Comparison of ENCODE assay signal across 11 cellular contexts in the genomic region with DNA sequence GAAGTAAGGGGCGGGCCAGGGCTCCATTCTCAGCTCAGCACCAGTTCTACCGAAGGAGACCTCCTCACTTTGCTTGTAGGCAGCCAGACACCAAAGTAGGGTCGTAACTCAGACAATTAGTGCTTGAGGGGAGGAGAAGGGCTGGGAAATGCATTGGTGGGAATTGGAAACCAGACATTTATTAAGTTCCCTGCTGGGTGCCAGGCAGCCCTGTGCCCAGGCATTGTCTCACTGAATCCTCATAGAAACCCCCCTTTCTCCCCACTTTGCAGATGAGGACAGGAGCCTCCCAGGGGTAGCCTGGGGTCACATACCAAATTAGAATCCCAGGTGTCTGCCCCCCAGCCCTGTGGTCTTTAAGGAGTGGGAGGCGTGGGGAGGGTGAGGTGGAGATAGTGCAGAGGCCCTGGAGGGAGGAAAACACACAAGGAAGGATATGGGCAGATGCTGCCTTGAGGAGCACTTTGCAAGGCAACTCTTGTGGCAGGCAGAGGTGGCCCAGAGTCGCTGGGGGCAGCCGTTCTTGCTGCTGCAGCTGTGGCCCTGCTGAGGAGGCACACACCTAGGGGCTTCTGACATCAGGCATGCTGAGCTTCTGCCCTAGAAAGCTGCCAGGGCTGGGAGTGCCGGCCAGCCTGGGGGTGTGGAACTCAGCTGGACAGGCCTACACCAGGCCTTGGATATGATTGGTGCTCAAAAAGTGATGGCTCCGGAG. TPM values are rescaled to one million over a fixed set of nuclear protein-coding genes. Genes with fewer than 3 reads are reported as not detected.
DNase-seq lines count a peak whose midpoint lies in the region; ATAC-seq and TF ChIP-seq lines count a peak whose summit lies in the region.
"Had no signal": no experiment of that assay in that cellular context is flagged by ENCODE, and none has a peak within 500 bp of the region (broad histone marks: within the 10 kb centered on the region; RNA-seq: fewer than 3 reads in every experiment).

No MANE protein-coding gene starts in this region.

- intact Hi-C loops in activated CD4-positive, alpha-beta T cell treated with anti-CD3 and anti-CD28 coated beads, Interleukin-2, amount 10 ng/mL, durations not matched to agents 24 days and 14 days (cut with micrococcal nuclease), result no loop called here

- H3K9ac ChIP-seq in H9 (ENCODE audit: extremely low read depth, insufficient read length, low read length), result no peak overlapping the region

- no peak overlapping the region for H2AFZ ChIP-seq in H9 (ENCODE audit: low read length)

- no peak overlapping the region for H3K18ac ChIP-seq in H9 (ENCODE audit: insufficient read length, low read depth, low read length)

- H2AK5ac ChIP-seq in H9 (ENCODE audit: insufficient read length, low read length), result no peak overlapping the region

- no peaks in the 10 kb centered on the region; the same call in 1 of the 2 replicates for H3K27me3 ChIP-seq in H9 (ENCODE audit: insufficient read depth, low read length)

- H3K4me1 ChIP-seq in HEK293 (ENCODE audit: control insufficient read depth, insufficient read depth, low read length), result no peaks in the 10 kb centered on the region
- no peaks in the 10 kb centered on the region for H3K4me1 ChIP-seq in H9 (ENCODE audit: insufficient read depth, low read length)

- H3K4me2 ChIP-seq in H9 (ENCODE audit: insufficient read depth, insufficient read length, low read length), result no peak overlapping the region

- no peak overlapping the region for H2BK20ac ChIP-seq in H9 (ENCODE audit: low read depth, low read length, poor library complexity, severe bottlenecking)

- no peaks in the 10 kb centered on the region for H3K23me2 ChIP-seq in H9 (ENCODE audit: insufficient read length, low read depth, low read length, poor library complexity, severe bottlenecking)

- H3K79me1 ChIP-seq in H9 (ENCODE audit: insufficient read depth, low read depth, low read length, poor library complexity, severe bottlenecking), result no peaks in the 10 kb centered on the region

- no peak overlapping the region for H2BK12ac ChIP-seq in H9 (ENCODE audit: insufficient read length, low read depth, low read length)

- CTCF ChIA-PET in HEK293 (lab: Yijun Ruan, JAX), result interaction anchor here (0.5 to 2.7 kb wide), 8 partner anchors 10 to 181 kb away, joined by 3 to 20 read pairs (median 4); no protein-coding TSS in a partner anchor

- peaks cover 4 to 23% of the 10 kb centered on the region in 2 experiments for H3K4me1 Mint-ChIP-seq in H9
- peaks cover 7% of the 10 kb centered on the region for H3K4me1 Mint-ChIP-seq in activated CD4-positive, alpha-beta T cell treated with anti-CD3 and anti-CD28 coated beads, Interleukin-2, amount 10 ng/mL, durations not matched to agents 24 days and 14 days

- no peak overlapping the region for H4K8ac ChIP-seq in H9 (replicated peaks; ENCODE audit: insufficient read length, low read depth, low read length)

- no peak overlapping the region for H3K23ac ChIP-seq in H9 (ENCODE audit: insufficient read length, low read depth, low read length)

- peaks cover 0 to 20% of the 10 kb centered on the region in 2 experiments; a peak in 1 of 3 replicates for H3K36me3 ChIP-seq in HEK293 (ENCODE audit: control insufficient read depth in 2 of 2, insufficient read depth in 1 of 2, low read length in 2 of 2)
- H3K36me3 ChIP-seq: HAP-1 had no signal

- no peak overlapping the region for H4K91ac ChIP-seq in H9 (ENCODE audit: insufficient read length, low read depth, low read length)

- no peak overlapping the region for H2BK120ac ChIP-seq in H9 (ENCODE audit: low read depth, low read length, poor library complexity, severe bottlenecking)

- no peak overlapping the region for H3K56ac ChIP-seq in H9 (ENCODE audit: insufficient read length, low read depth, low read length)

- no peak overlapping the region for H4K5ac ChIP-seq in H9 (ENCODE audit: insufficient read length, low read depth, low read length)

- peak; percentile 66 for DNase-seq in NCI-H2227 (lab: John Stamatoyannopoulos, UW; ENCODE audit: unreplicated experiment)
- peak; percentile 57 for DNase-seq in left kidney (ENCODE audit: low read depth, low spot score)
- DNase-seq in retina, result peak; percentile 34
- DNase-seq in H9, result no peak
- DNase-seq in activated CD4-positive, alpha-beta T cell treated with anti-CD3 and anti-CD28 coated beads, Interleukin-2, amount 10 ng/mL, durations not matched to agents 24 days and 14 days, result no peak
- DNase-seq: NCI-H2029, NCI-H510A treated with DMSO at 0.1 percent for 48 hours, SIG-M5 had no signal

- no peak overlapping the region for H3T11ph ChIP-seq in H9 (ENCODE audit: low read length)

- no peak overlapping the region for H2BK15ac ChIP-seq in H9 (ENCODE audit: low read depth, low read length)

- no peak overlapping the region for H2BK5ac ChIP-seq in H9 (ENCODE audit: insufficient read length, low read length)

- peaks cover 51% of the 10 kb centered on the region for H3K27me3 Mint-ChIP-seq in H9 (ENCODE audit: low read depth)
- H3K27me3 Mint-ChIP-seq in activated CD4-positive, alpha-beta T cell treated with anti-CD3 and anti-CD28 coated beads, Interleukin-2, amount 10 ng/mL, durations not matched to agents 24 days and 14 days, result peaks cover 11% of the 10 kb centered on the region

- peaks cover 16 to 36% (median 23%) of the 10 kb centered on the region in 3 experiments; a peak in 6 of 7 replicates for H3K36me3 Mint-ChIP-seq in H9 (ENCODE audit: insufficient read depth in 1 of 3, low read depth in 3 of 3)
- H3K36me3 Mint-ChIP-seq in activated CD4-positive, alpha-beta T cell treated with anti-CD3 and anti-CD28 coated beads, Interleukin-2, amount 10 ng/mL, durations not matched to agents 24 days and 14 days (ENCODE audit: low read depth), result no peaks in the 10 kb centered on the region

- H3K4me3 ChIP-seq in HEK293 (ENCODE audit: low read depth, low read length), result no peak overlapping the region
- H3K4me3 ChIP-seq: HAP-1 had no signal

- H3K4ac ChIP-seq in H9 (ENCODE audit: low read depth, low read length), result no peak overlapping the region

- H3K27ac ChIP-seq in HEK293 (ENCODE audit: extremely low read depth, low read depth, low read length) (no peak overlapping the region), H9 (ENCODE audit: insufficient read length, low read depth, low read length) (no peak overlapping the region)

- H4K20me1 ChIP-seq in H9 (ENCODE audit: control insufficient read depth, insufficient read depth, insufficient read length), result no peaks in the 10 kb centered on the region

- ATAC-seq in GM19324 (IDR thresholded peaks at IDR 0.05; ENCODE audit: low FRiP score, unreplicated experiment), result no peak

- no peak overlapping the region for H3K4me3 Mint-ChIP-seq in H9
- H3K4me3 Mint-ChIP-seq in activated CD4-positive, alpha-beta T cell treated with anti-CD3 and anti-CD28 coated beads, Interleukin-2, amount 10 ng/mL, durations not matched to agents 24 days and 14 days, result no peak overlapping the region

- H3K9me3 ChIP-seq in HEK293 (ENCODE audit: control insufficient read depth, insufficient read depth, low read depth, low read length) (no peaks in the 10 kb centered on the region), H9 (ENCODE audit: control insufficient read depth, low read depth, low read length) (no peaks in the 10 kb centered on the region)
- H3K9me3 ChIP-seq: HAP-1 had no signal

- POLR2A ChIA-PET in HEK293 (lab: Yijun Ruan, JAX), result no interaction called here

- no peak overlapping the region for H3K14ac ChIP-seq in H9 (ENCODE audit: insufficient read depth, low read length)

- TF ChIP-seq CTCF in HEK293 (tag by site-specific recombination; IDR thresholded peaks at IDR 0.05) (no peak), H9 (conservative IDR thresholded peaks at IDR 0.05) (no peak)

- no CpG with 5 or more reads among the region's 8 CpGs for WGBS in H9 (ENCODE audit: extremely low coverage, insufficient read length, low lambda C conversion rate)

- no peaks in the 10 kb centered on the region for H3K79me2 ChIP-seq in H9 (ENCODE audit: insufficient read depth, low read length)

- H3K9me3 Mint-ChIP-seq in H9, result no peaks in the 10 kb centered on the region
- H3K9me3 Mint-ChIP-seq in activated CD4-positive, alpha-beta T cell treated with anti-CD3 and anti-CD28 coated beads, Interleukin-2, amount 10 ng/mL, durations not matched to agents 24 days and 14 days, result no peaks in the 10 kb centered on the region

- H3K27ac Mint-ChIP-seq in H9, result no peak overlapping the region
- no peak overlapping the region for H3K27ac Mint-ChIP-seq in activated CD4-positive, alpha-beta T cell treated with anti-CD3 and anti-CD28 coated beads, Interleukin-2, amount 10 ng/mL, durations not matched to agents 24 days and 14 days

TF ChIP-seq in HEK293, 187 proteins besides CTCF, POLR2A, EP300 and RAD21:
- TF ChIP-seq, protein P1, sequence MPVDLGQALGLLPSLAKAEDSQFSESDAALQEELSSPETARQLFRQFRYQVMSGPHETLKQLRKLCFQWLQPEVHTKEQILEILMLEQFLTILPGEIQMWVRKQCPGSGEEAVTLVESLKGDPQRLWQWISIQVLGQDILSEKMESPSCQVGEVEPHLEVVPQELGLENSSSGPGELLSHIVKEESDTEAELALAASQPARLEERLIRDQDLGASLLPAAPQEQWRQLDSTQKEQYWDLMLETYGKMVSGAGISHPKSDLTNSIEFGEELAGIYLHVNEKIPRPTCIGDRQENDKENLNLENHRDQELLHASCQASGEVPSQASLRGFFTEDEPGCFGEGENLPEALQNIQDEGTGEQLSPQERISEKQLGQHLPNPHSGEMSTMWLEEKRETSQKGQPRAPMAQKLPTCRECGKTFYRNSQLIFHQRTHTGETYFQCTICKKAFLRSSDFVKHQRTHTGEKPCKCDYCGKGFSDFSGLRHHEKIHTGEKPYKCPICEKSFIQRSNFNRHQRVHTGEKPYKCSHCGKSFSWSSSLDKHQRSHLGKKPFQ (tag by site-specific recombination; IDR thresholded peaks at IDR 0.05), result peak; percentile 53; the same call in 1 of the 2 replicates
- TF ChIP-seq WT1 (tag by site-specific recombination; IDR thresholded peaks at IDR 0.05) (peak; percentile 60), ZNF335 (tag by site-specific recombination; conservative IDR thresholded peaks at IDR 0.05) (no peak)
TF ChIP-seq in HEK293: peak in this region for 2.

RNA-seq across cellular contexts. Expression of gene CDK18, which starts 29.4 kb away (rescaled TPM):
- 34.6 and 38.5 TPM in 2 replicates for total RNA-seq in H9 (2021)
- total RNA-seq in activated CD4-positive, alpha-beta T cell treated with anti-CD3 and anti-CD28 coated beads, Interleukin-2, amount 10 ng/mL, durations not matched to agents 24 days and 14 days, result 0.23 and 1.2 TPM in 2 replicates

Comparison
In these comparisons a context has a peak if more than half of its experiments do, and no peak if none do; other contexts are left out.
1. DNase-seq: peak in NCI-H2227 (single experiment), left kidney (single experiment) and retina (single experiment); none in H9 (single experiment) and activated CD4-positive, alpha-beta T cell treated with anti-CD3 and anti-CD28 coated beads, Interleukin-2, amount 10 ng/mL, durations not matched to agents 24 days and 14 days (single experiment).
2. RNA of gene CDK18, which starts 29.4 kb away (total RNA-seq): 34.6 to 38.5 TPM in H9; 0.23 to 1.2 TPM in activated CD4-positive, alpha-beta T cell treated with anti-CD3 and anti-CD28 coated beads, Interleukin-2, amount 10 ng/mL, durations not matched to agents 24 days and 14 days; every median in the first group is over 10 times any median in the second.